ENCODE assay signal across 33 cellular contexts in genomic region chr15:91813924-91814323, GRCh38.
"Had no signal": no experiment of that assay in that cellular context is flagged by ENCODE, and none has a peak within 500 bp of the region (broad histone marks: within the 10 kb centered on the region; RNA-seq: fewer than 3 reads in every experiment).

No MANE protein-coding gene starts in this region.

- H3K36me3 Mint-ChIP-seq: T-cell had no signal

- H3K27me3 Mint-ChIP-seq: T-helper 17 cell had no signal

- H3K4me3 ChIP-seq: adrenal gland, body of pancreas, esophagus muscularis mucosa, gastrocnemius medialis, heart left ventricle had no signal

- H3K9me3 ChIP-seq: gastrocnemius medialis had no signal

- H3K4me1 ChIP-seq: adrenal gland, body of pancreas, esophagus muscularis mucosa, foreskin keratinocyte, gastrocnemius medialis, heart left ventricle had no signal

- H3K4me1 Mint-ChIP-seq: activated B cell treated with CpG ODN at 0.5 μM for 24 hours; activated naive CD4-positive, alpha-beta T cell treated with anti-CD3 and anti-CD28 coated beads, Interleukin-2, amount 50 U/mL, for 24 hours; T-cell; T-helper 17 cell had no signal

- H3K4me3 Mint-ChIP-seq: activated B cell treated with CpG ODN at 0.5 μM for 24 hours; activated CD4-positive, alpha-beta memory T cell treated with anti-CD3 and anti-CD28 coated beads for 36 hours; activated naive CD4-positive, alpha-beta T cell treated with anti-CD3 and anti-CD28 coated beads, Interleukin-2, amount 50 U/mL, for 24 hours; activated T-helper 1 cell treated with anti-CD3 and anti-CD28 coated beads, Interleukin-12 subunit alpha, Interleukin-12 subunit beta, Interleukin-2, Interleukin-4 antibody, amounts not matched to agents 30 ng/mL and 10 ng/mL and 1 ng/mL, durations not matched to agents 14 hours and 24 hours and 36 hours; effector memory CD8-positive, alpha-beta T cell; T-cell; T-helper 17 cell; T-helper 2 cell treated with Interferon-gamma antibody and Interleukin-4, amounts not matched to agents 5 μg/mL and 100 μg/mL, for 36 hours had no signal

- H3K27ac ChIP-seq: adrenal gland, body of pancreas, esophagus muscularis mucosa, foreskin keratinocyte, gastrocnemius medialis, heart left ventricle, WERI-Rb-1 had no signal

- ATAC-seq: activated CD4-positive, CD25-positive, alpha-beta regulatory T cell treated with anti-CD3 and anti-CD28 coated beads, Interleukin-2, amount 50 U/mL, for 24 hours; body of pancreas; effector memory CD8-positive, alpha-beta T cell; foreskin keratinocyte; gastrocnemius medialis; heart left ventricle; T-cell; T-helper 17 cell had no signal

- DNase-seq: activated B cell treated with CpG ODN at 0.5 μM for 24 hours; activated CD4-positive, alpha-beta memory T cell treated with anti-CD3 and anti-CD28 coated beads for 36 hours; activated CD4-positive, alpha-beta T cell treated with anti-CD3 and anti-CD28 coated beads for 4 hours; activated CD4-positive, alpha-beta T cell treated with anti-CD3 and anti-CD28 coated beads, Interleukin-2, amount 50 U/mL, for 1 hour; activated CD8-positive, alpha-beta memory T cell treated with anti-CD3 and anti-CD28 coated beads for 24 hours; activated effector memory CD4-positive, alpha-beta T cell treated with anti-CD3 and anti-CD28 coated beads, Interleukin-2, amount 50 U/mL, for 16 hours; activated T-cell treated with anti-CD3 and anti-CD28 coated beads, Interleukin-2, amount 50 U/mL, for 1 hour; adrenal gland; amygdala; aorta; body of pancreas; caudate nucleus; cortex of kidney; dermis blood vessel endothelial cell; effector CD4-positive, alpha-beta T cell; effector memory CD8-positive, alpha-beta T cell; erythroblast; foreskin keratinocyte; gastrocnemius medialis; glutamatergic neuron; heart left ventricle; hypothalamus; SW 1271; T-cell; T-helper 17 cell; T1000; WERI-Rb-1 had no signal

- H3K36me3 ChIP-seq: adrenal gland, esophagus muscularis mucosa, gastrocnemius medialis, heart left ventricle, WERI-Rb-1 had no signal

- H3K27ac Mint-ChIP-seq: activated B cell treated with CpG ODN at 0.5 μM for 24 hours; activated CD4-positive, alpha-beta memory T cell treated with anti-CD3 and anti-CD28 coated beads for 36 hours; activated naive CD4-positive, alpha-beta T cell treated with anti-CD3 and anti-CD28 coated beads, Interleukin-2, amount 50 U/mL, for 24 hours; activated T-helper 1 cell treated with anti-CD3 and anti-CD28 coated beads, Interleukin-12 subunit alpha, Interleukin-12 subunit beta, Interleukin-2, Interleukin-4 antibody, amounts not matched to agents 30 ng/mL and 10 ng/mL and 1 ng/mL, durations not matched to agents 14 hours and 24 hours and 36 hours; activated T-helper 2 cell treated with anti-CD3 and anti-CD28 coated beads, Interferon-gamma antibody, Interleukin-2, Interleukin-4, amounts not matched to agents 10 μg/mL and 5 μg/mL and 100 μg/mL, durations not matched to agents 14 hours and 24 hours and 36 hours; effector memory CD8-positive, alpha-beta T cell; T-cell; T-helper 17 cell; T-helper 2 cell treated with Interferon-gamma antibody and Interleukin-4, amounts not matched to agents 5 μg/mL and 100 μg/mL, for 36 hours had no signal
